In genomic region chrX:2498781-2499302, GRCh38 we compare ENCODE assay signal across 8 cellular contexts. TPM values are rescaled to one million over a fixed set of nuclear protein-coding genes. Genes with fewer than 3 reads are reported as not detected.
DNase-seq lines count a peak whose midpoint lies in the region; ATAC-seq and TF ChIP-seq lines count a peak whose summit lies in the region.

No MANE protein-coding gene starts in this region.

- H4K8ac ChIP-seq in neuronal stem cell (ENCODE audit: low read depth, low read length) = no peak overlapping the region

- H2BK15ac ChIP-seq in neuronal stem cell (ENCODE audit: low read length) = no peak overlapping the region

- H2AFZ ChIP-seq in neuronal stem cell (ENCODE audit: low read length) = peak overlapping the region; percentile 8

- H3K9me3 ChIP-seq in DOHH2 (ENCODE audit: control insufficient read depth, insufficient read depth, low read length) (no peaks in the 10 kb centered on the region), neuronal stem cell (replicated peaks in 1 of 2; ENCODE audit: control insufficient read depth in 2 of 2, insufficient read depth in 1 of 2, low read depth in 1 of 2, low read length in 2 of 2) (no peaks in the 10 kb centered on the region)

- peak; percentile 41 for DNase-seq in fibroblast of pulmonary artery (ENCODE audit: low read depth)
- no peak for DNase-seq in neuronal stem cell (ENCODE audit: low spot score)
- DNase-seq in UCSD-AML1 (lab: John Stamatoyannopoulos, UW; ENCODE audit: unreplicated experiment) = no peak
- no peak for DNase-seq in DMS 273 (lab: John Stamatoyannopoulos, UW; ENCODE audit: unreplicated experiment)

- H2AK5ac ChIP-seq in neuronal stem cell (ENCODE audit: low read depth, low read length) = no peak overlapping the region

- H3K14ac ChIP-seq in neuronal stem cell (ENCODE audit: low read length) = no peak overlapping the region

- TF ChIP-seq CTCF in DOHH2 (IDR thresholded peaks at IDR 0.05; ENCODE audit: low read depth, low read length, poor library complexity, severe bottlenecking) (no peak), fibroblast of pulmonary artery (IDR thresholded peaks at IDR 0.05; ENCODE audit: low read length, missing control alignments) (no peak)

- H2BK120ac ChIP-seq in neuronal stem cell (ENCODE audit: low read depth, low read length) = no peak overlapping the region

- no peak overlapping the region for H3K9ac ChIP-seq in neuronal stem cell (ENCODE audit: low read depth, low read length, poor library complexity)

- H3K4ac ChIP-seq in neuronal stem cell (ENCODE audit: low read length) = no peak overlapping the region

- ATAC-seq in SK-N-SH treated with all-trans-retinoic acid at 6 μM for 48 hours (peak; percentile 10; the same call in 1 of the 3 replicates), HG03280 (IDR thresholded peaks at IDR 0.05; ENCODE audit: unreplicated experiment) (no peak), GM19324 (IDR thresholded peaks at IDR 0.05; ENCODE audit: low FRiP score, unreplicated experiment) (no peak)

- H2BK12ac ChIP-seq in neuronal stem cell (ENCODE audit: low read length) = no peak overlapping the region

- peaks cover 7% of the 10 kb centered on the region for H3K79me1 ChIP-seq in neuronal stem cell (ENCODE audit: low read depth, low read length)

- H3F3A ChIP-seq in DOHH2 (ENCODE audit: control insufficient read depth, insufficient read depth) = peaks cover 7% of the 10 kb centered on the region

- H3K18ac ChIP-seq in neuronal stem cell (ENCODE audit: low read length) = peak overlapping the region; percentile 55

- H3K27me3 ChIP-seq in DOHH2 (ENCODE audit: control insufficient read depth, low read length) (no peaks in the 10 kb centered on the region), neuronal stem cell (ENCODE audit: control insufficient read depth in 3 of 3, insufficient read depth in 3 of 3, low read depth in 1 of 3, low read length in 3 of 3) (no peaks in the 10 kb centered on the region)

- H3K4me3 ChIP-seq in DOHH2 (ENCODE audit: low read length) = peak overlapping the region; percentile 89
- H3K4me3 ChIP-seq in fibroblast of pulmonary artery (replicated peaks; ENCODE audit: low read depth, low read length) = peak overlapping the region; percentile 77
- H3K4me3 ChIP-seq in neuronal stem cell (ENCODE audit: low read length in 2 of 2) = peak overlapping the region in 1 of 2 donors; percentile 56

- no peak overlapping the region for H3K23ac ChIP-seq in neuronal stem cell (ENCODE audit: low read depth, low read length, poor library complexity)

- H2BK5ac ChIP-seq in neuronal stem cell (ENCODE audit: low read length) = no peak overlapping the region

- H3K4me1 ChIP-seq in DOHH2 (ENCODE audit: control insufficient read depth, low read length) (peaks cover 33% of the 10 kb centered on the region), neuronal stem cell (ENCODE audit: control insufficient read depth in 2 of 2, insufficient read depth in 1 of 2, low read depth in 1 of 2, low read length in 2 of 2) (peaks cover 8 to 13% of the 10 kb centered on the region in 2 donors)

- no peaks in the 10 kb centered on the region for H3K9me2 ChIP-seq in DOHH2 (replicated peaks; ENCODE audit: control insufficient read depth, low read length)

- H3K79me2 ChIP-seq in DOHH2 (ENCODE audit: control insufficient read depth, low read length) = peaks cover 58% of the 10 kb centered on the region

- H3K27ac ChIP-seq in DOHH2 (ENCODE audit: low read depth, low read length) (peak overlapping the region; percentile 45), neuronal stem cell (replicated peaks; ENCODE audit: low read length) (peak overlapping the region; percentile 73)

- H4K91ac ChIP-seq in neuronal stem cell (ENCODE audit: low read depth, low read length, poor library complexity) = no peak overlapping the region

- 0 out of 2 replicates have a peak, but pooled peaks cover 3% of the 10 kb centered on the region for H4K20me1 ChIP-seq in DOHH2 (ENCODE audit: control insufficient read depth, insufficient read depth, low read depth, low read length)

- H3K36me3 ChIP-seq in DOHH2 (ENCODE audit: control insufficient read depth, low read length) (peaks cover 41% of the 10 kb centered on the region), neuronal stem cell (replicated peaks in 1 of 2; ENCODE audit: control insufficient read depth in 2 of 2, insufficient read depth in 2 of 2, low read length in 2 of 2) (peaks cover 0 to 37% of the 10 kb centered on the region in 2 donors)

- H3K4me2 ChIP-seq in DOHH2 (ENCODE audit: low read length) = peak overlapping the region; percentile 83
- peak overlapping the region; percentile 47 for H3K4me2 ChIP-seq in neuronal stem cell (ENCODE audit: insufficient read depth, low read length, poor library complexity, severe bottlenecking)

- no CpG with 5 or more reads among the region's 10 CpGs for WGBS in neuronal stem cell (ENCODE audit: extremely low coverage in 2 of 2, insufficient read length in 2 of 2, insufficient replicate concordance in 1 of 2), 2 donors

TF ChIP-seq in SK-N-SH treated with all-trans-retinoic acid at 6 μM for 48 hours, 23 proteins besides CTCF, POLR2A, EP300 and RAD21:
- no peak for TF ChIP-seq TCF4 (CRISPR knock-in tag; IDR thresholded peaks at IDR 0.05; ENCODE audit: borderline replicate concordance)
- TF ChIP-seq OSR1 (CRISPR knock-in tag; IDR thresholded peaks at IDR 0.05) = no peak
- no peak for TF ChIP-seq ZFP3 (CRISPR knock-in tag; IDR thresholded peaks at IDR 0.05)
- TF ChIP-seq ZNF70 (CRISPR knock-in tag; IDR thresholded peaks at IDR 0.05) = no peak
- no peak for TF ChIP-seq PPARA (CRISPR knock-in tag; IDR thresholded peaks at IDR 0.05; ENCODE audit: borderline replicate concordance)
- TF ChIP-seq ARNTL (CRISPR knock-in tag; IDR thresholded peaks at IDR 0.05; ENCODE audit: borderline replicate concordance, low read depth) = no peak
- no peak for TF ChIP-seq ZC3H10 (CRISPR knock-in tag; IDR thresholded peaks at IDR 0.05)
- no peak for TF ChIP-seq GLIS3 (CRISPR knock-in tag; IDR thresholded peaks at IDR 0.05)
- TF ChIP-seq ZNF565 (CRISPR knock-in tag; conservative IDR thresholded peaks at IDR 0.05; ENCODE audit: low read depth) = no peak
- TF ChIP-seq SNAI2 (CRISPR knock-in tag; IDR thresholded peaks at IDR 0.05) = no peak

RNA-seq across cellular contexts. Expression of gene DHRSX, which starts 1.9 kb away (rescaled TPM):
- 24.5 TPM for polyA plus RNA-seq in neuronal stem cell (2013, experiment 1 of 2)
- polyA plus RNA-seq in neuronal stem cell (2013, experiment 2 of 2) = 24.6 TPM

RNA-seq across cellular contexts. Expression of gene ZBED1, which starts 1.9 kb away (rescaled TPM):
- polyA plus RNA-seq in neuronal stem cell (2013, experiment 1 of 2) = 19.2 TPM
- polyA plus RNA-seq in neuronal stem cell (2013, experiment 2 of 2) = 18.2 TPM
